1 cellular context compared by ENCODE assay signal in genomic region chr6:105430685-105431084, GRCh38.
TF ChIP-seq lines count a peak whose summit lies in the region.

No MANE protein-coding gene starts in this region.

TF ChIP-seq in HepG2, 621 proteins besides CTCF, POLR2A, EP300 and RAD21:
- TF ChIP-seq NPAS2 (CRISPR knock-in tag; IDR thresholded peaks at IDR 0.05; ENCODE audit: borderline replicate concordance): no peak
TF ChIP-seq in HepG2: peak in this region for 0.
